ENCODE assay signal across 8 cellular contexts in the genomic region with DNA sequence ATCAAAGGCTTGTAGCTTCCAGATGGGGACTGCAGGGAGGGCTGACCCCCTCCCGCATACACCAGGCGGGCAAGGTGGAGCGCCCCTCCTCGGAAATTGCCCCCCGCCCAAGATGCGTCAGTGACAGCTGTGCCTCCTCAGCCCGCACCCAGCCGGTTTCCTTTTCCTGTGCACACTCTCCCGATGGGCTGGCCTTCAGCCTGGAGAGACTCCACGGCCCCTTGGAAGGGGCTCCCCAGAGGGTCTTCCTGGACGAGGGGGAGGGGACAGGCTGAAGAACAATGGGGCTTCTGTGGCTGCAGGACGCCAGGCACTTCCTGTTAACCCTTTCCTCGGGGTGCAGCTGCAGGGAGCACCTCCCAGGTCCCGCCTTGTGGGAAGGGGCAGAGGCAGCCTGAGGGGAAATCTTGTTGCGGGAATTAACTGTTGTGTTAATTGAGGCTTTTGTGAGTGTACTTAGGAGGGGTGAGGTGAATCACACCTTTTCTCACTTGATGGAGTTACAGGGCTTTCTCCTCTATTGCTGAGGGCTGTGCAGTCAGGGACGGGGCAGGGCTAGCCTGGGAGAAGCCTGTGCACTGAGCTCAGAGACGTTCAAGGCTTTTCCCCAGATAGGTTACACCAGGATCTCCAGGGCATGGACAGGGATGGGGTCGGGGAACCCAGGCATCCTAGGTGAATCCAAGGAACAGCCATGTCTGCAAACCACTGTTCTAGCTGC. TPM values are rescaled to one million over a fixed set of nuclear protein-coding genes. Genes with fewer than 3 reads are reported as not detected.
DNase-seq lines count a peak whose midpoint lies in the region; ATAC-seq and TF ChIP-seq lines count a peak whose summit lies in the region.

No MANE protein-coding gene starts in this region.

- DNase-seq in ACHN = peak; percentile 33
- DNase-seq in HEK293T (ENCODE audit: extremely low spot score) = peak; percentile 7
- DNase-seq in activated naive CD8-positive, alpha-beta T cell treated with anti-CD3 and anti-CD28 coated beads, Interleukin-2, amount 50 U/mL, for 24 hours = peak; percentile 53
- DNase-seq in right atrium auricular region (ENCODE audit: low spot score) = no peak
- peak; percentile 75 for DNase-seq in pulmonary artery endothelial cell (ENCODE audit: low read depth, low spot score)

- no peak for TF ChIP-seq CTCF in right atrium auricular region (IDR thresholded peaks at IDR 0.05)

- H3K4me3 Mint-ChIP-seq in activated naive CD8-positive, alpha-beta T cell treated with anti-CD3 and anti-CD28 coated beads, Interleukin-2, amount 50 U/mL, for 24 hours = peak overlapping the region; percentile 25

- no peaks in the 10 kb centered on the region for H3K36me3 Mint-ChIP-seq in activated naive CD8-positive, alpha-beta T cell treated with anti-CD3 and anti-CD28 coated beads, Interleukin-2, amount 50 U/mL, for 24 hours (ENCODE audit: low read depth)

- CTCF ChIA-PET in HEK293T (lab: Yijun Ruan, JAX) = interaction anchor here (0.6 to 0.7 kb wide), 2 partner anchors 9 to 557 kb away, joined by 3 read pairs; no protein-coding TSS in a partner anchor

- in situ Hi-C loops in ACHN (cut with HindIII; ENCODE audit: low pct_ligation_motif_present, low pct_unique_long_range_greater_than_20kb, low sequenced_read_pairs) = no loop called here

- H3K4me1 Mint-ChIP-seq in activated naive CD8-positive, alpha-beta T cell treated with anti-CD3 and anti-CD28 coated beads, Interleukin-2, amount 50 U/mL, for 24 hours = peaks cover 87% of the 10 kb centered on the region

- H3K27me3 Mint-ChIP-seq in activated naive CD8-positive, alpha-beta T cell treated with anti-CD3 and anti-CD28 coated beads, Interleukin-2, amount 50 U/mL, for 24 hours = no peaks in the 10 kb centered on the region

- H3K9me3 ChIP-seq in right atrium auricular region = no peaks in the 10 kb centered on the region

- peaks cover 0 to 56% of the 10 kb centered on the region in 2 donors for H3K4me1 ChIP-seq in right atrium auricular region

- H3K27ac ChIP-seq in right atrium auricular region = peak overlapping the region; percentile 91 to 93

- H3K4me3 ChIP-seq in right atrium auricular region = peak overlapping the region in 1 of 2 donors; percentile 47

- H3K9me3 Mint-ChIP-seq in activated naive CD8-positive, alpha-beta T cell treated with anti-CD3 and anti-CD28 coated beads, Interleukin-2, amount 50 U/mL, for 24 hours = no peaks in the 10 kb centered on the region

- peak overlapping the region; percentile 77 for H3K27ac Mint-ChIP-seq in activated naive CD8-positive, alpha-beta T cell treated with anti-CD3 and anti-CD28 coated beads, Interleukin-2, amount 50 U/mL, for 24 hours

- H3K36me3 ChIP-seq in right atrium auricular region = no peaks in the 10 kb centered on the region

- ATAC-seq in activated naive CD8-positive, alpha-beta T cell treated with anti-CD3 and anti-CD28 coated beads, Interleukin-2, amount 50 U/mL, for 24 hours = no peak
- no peak for ATAC-seq in GM21360 (IDR thresholded peaks at IDR 0.05; ENCODE audit: unreplicated experiment)
- no peak for ATAC-seq in GM21367 (IDR thresholded peaks at IDR 0.05; ENCODE audit: unreplicated experiment)

- H3K27me3 ChIP-seq in right atrium auricular region = no peaks in the 10 kb centered on the region

- POLR2A ChIA-PET in HEK293T (lab: Yijun Ruan, JAX) = interaction anchor here (0.8 to 5.0 kb wide), 6 partner anchors 8 to 46 kb away, joined by 3 to 66 read pairs (median 6); partner anchors contain the start of gene NACC1

TF ChIP-seq in HEK293T, 16 proteins besides CTCF, POLR2A, EP300 and RAD21:
- no peak for TF ChIP-seq NFRKB (IDR thresholded peaks at IDR 0.05)
- no peak for TF ChIP-seq FOXK2 (IDR thresholded peaks at IDR 0.05)
- no peak for TF ChIP-seq PKNOX1 (IDR thresholded peaks at IDR 0.05)
- no peak for TF ChIP-seq FOXM1 (IDR thresholded peaks at IDR 0.05; ENCODE audit: borderline replicate concordance)
- peak; percentile 53 for TF ChIP-seq ELF4 (IDR thresholded peaks at IDR 0.05)
- TF ChIP-seq BHLHE40 (IDR thresholded peaks at IDR 0.05; ENCODE audit: borderline replicate concordance) = no peak
- no peak for TF ChIP-seq ZNF384 (IDR thresholded peaks at IDR 0.05)

TF ChIP-seq in PFSK-1, 5 proteins besides CTCF, POLR2A, EP300 and RAD21:
- TF ChIP-seq, protein P1, sequence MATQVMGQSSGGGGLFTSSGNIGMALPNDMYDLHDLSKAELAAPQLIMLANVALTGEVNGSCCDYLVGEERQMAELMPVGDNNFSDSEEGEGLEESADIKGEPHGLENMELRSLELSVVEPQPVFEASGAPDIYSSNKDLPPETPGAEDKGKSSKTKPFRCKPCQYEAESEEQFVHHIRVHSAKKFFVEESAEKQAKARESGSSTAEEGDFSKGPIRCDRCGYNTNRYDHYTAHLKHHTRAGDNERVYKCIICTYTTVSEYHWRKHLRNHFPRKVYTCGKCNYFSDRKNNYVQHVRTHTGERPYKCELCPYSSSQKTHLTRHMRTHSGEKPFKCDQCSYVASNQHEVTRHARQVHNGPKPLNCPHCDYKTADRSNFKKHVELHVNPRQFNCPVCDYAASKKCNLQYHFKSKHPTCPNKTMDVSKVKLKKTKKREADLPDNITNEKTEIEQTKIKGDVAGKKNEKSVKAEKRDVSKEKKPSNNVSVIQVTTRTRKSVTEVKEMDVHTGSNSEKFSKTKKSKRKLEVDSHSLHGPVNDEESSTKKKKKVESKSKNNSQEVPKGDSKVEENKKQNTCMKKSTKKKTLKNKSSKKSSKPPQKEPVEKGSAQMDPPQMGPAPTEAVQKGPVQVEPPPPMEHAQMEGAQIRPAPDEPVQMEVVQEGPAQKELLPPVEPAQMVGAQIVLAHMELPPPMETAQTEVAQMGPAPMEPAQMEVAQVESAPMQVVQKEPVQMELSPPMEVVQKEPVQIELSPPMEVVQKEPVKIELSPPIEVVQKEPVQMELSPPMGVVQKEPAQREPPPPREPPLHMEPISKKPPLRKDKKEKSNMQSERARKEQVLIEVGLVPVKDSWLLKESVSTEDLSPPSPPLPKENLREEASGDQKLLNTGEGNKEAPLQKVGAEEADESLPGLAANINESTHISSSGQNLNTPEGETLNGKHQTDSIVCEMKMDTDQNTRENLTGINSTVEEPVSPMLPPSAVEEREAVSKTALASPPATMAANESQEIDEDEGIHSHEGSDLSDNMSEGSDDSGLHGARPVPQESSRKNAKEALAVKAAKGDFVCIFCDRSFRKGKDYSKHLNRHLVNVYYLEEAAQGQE (IDR thresholded peaks at IDR 0.05; ENCODE audit: insufficient read depth in 1 of 2, low read depth in 2 of 2, low read length in 2 of 2) = no peak
- TF ChIP-seq TAF1 (IDR thresholded peaks at IDR 0.05; ENCODE audit: borderline replicate concordance, insufficient read depth, low read length) (no peak), POLR2AphosphoS5 (IDR thresholded peaks at IDR 0.05; ENCODE audit: low read depth, low read length) (no peak), SIN3A (IDR thresholded peaks at IDR 0.05; ENCODE audit: borderline replicate concordance, insufficient read depth, low read length) (no peak), FOXP2 (optimal IDR thresholded peaks at IDR 0.05; ENCODE audit: borderline replicate concordance, extremely low read depth, extremely low read length, insufficient read depth) (peak; percentile 71)

RNA-seq across cellular contexts. Expression of gene IER2, which starts 14.3 kb away (rescaled TPM):
- 110 TPM for polyA plus RNA-seq in PFSK-1 (2012; ENCODE audit: insufficient read length, low read depth)
- total RNA-seq in right atrium auricular region (100 to 1,000 TPM in 1 of 2 donors, 10 to 100 TPM in 1; 35.4 to 139 TPM), pulmonary artery endothelial cell (24.4 and 27.4 TPM in 2 replicates)

RNA-seq across cellular contexts. Expression of gene STX10, which starts 14.4 kb away (rescaled TPM):
- polyA plus RNA-seq in PFSK-1 (2012; ENCODE audit: insufficient read length, low read depth) = 141 TPM
- total RNA-seq in right atrium auricular region (10 to 100 TPM; 33.1 to 39.2 TPM), pulmonary artery endothelial cell (67.4 and 88.2 TPM in 2 replicates)

RNA-seq across cellular contexts. Expression of gene NACC1, which starts 46.5 kb away (rescaled TPM):
- 58.8 TPM for polyA plus RNA-seq in PFSK-1 (2012; ENCODE audit: insufficient read length, low read depth)
- total RNA-seq in right atrium auricular region (10 to 100 TPM; 25.4 to 27.3 TPM), pulmonary artery endothelial cell (58.3 and 86.2 TPM in 2 replicates)

RNA-seq across cellular contexts. Expression of gene TRMT1, which starts 48.0 kb away (rescaled TPM):
- 129 TPM for polyA plus RNA-seq in PFSK-1 (2012; ENCODE audit: insufficient read length, low read depth)
- total RNA-seq in right atrium auricular region (10 to 100 TPM; 13.6 to 15.0 TPM), pulmonary artery endothelial cell (39.2 and 47.7 TPM in 2 replicates)
